Comparison of ENCODE assay signal across 28 cellular contexts in genomic region chr10:94093286-94093905, GRCh38.
DNase-seq lines count a peak whose midpoint lies in the region; ATAC-seq and TF ChIP-seq lines count a peak whose summit lies in the region.
"Had no signal": no experiment of that assay in that cellular context is flagged by ENCODE, and none has a peak within 500 bp of the region (broad histone marks: within the 10 kb centered on the region; RNA-seq: fewer than 3 reads in every experiment).

No MANE protein-coding gene starts in this region.

- H3K4me3 Mint-ChIP-seq in neural crest cell = no peak overlapping the region
- H3K4me3 Mint-ChIP-seq: activated CD4-positive, alpha-beta T cell treated with anti-CD3 and anti-CD28 coated beads, Interleukin-2, amount 10 ng/mL, durations not matched to agents 24 days and 14 days; effector memory CD8-positive, alpha-beta T cell; naive thymus-derived CD8-positive, alpha-beta T cell had no signal

- DNase-seq in AG10803 (ENCODE audit: low read depth) (peak; percentile 17), LHCN-M2 (ENCODE audit: low read depth) (peak; percentile 13), epithelial cell of esophagus (ENCODE audit: low read depth) (peak; percentile 31), neural crest cell (ENCODE audit: low read depth, low spot score) (no peak), mesenteric fat pad (ENCODE audit: low spot score) (no peak), KBM-7 (no peak), posterior vena cava (ENCODE audit: low spot score) (no peak)
- DNase-seq: activated CD4-positive, alpha-beta T cell treated with anti-CD3 and anti-CD28 coated beads, Interleukin-2, amount 10 ng/mL, durations not matched to agents 24 days and 14 days; activated gamma-delta T cell; activated T-cell treated with anti-CD3 and anti-CD28 coated beads, Interleukin-2, amount 50 U/mL, for 1 hour; colonic mucosa; effector memory CD8-positive, alpha-beta T cell; gastrocnemius medialis; GDM1; hippocampal formation; left ventricle myocardium superior; midbrain; MV-4-11; naive thymus-derived CD8-positive, alpha-beta T cell; NCI-H146; NCI-H510A; NK-92 treated with Interleukin-12 subunit alpha and Interleukin-12 subunit beta, amount 100 ng/mL, for 24 hours; retina; SHP77; T-helper 9 cell had no signal

- no peaks in the 10 kb centered on the region for H3K4me1 Mint-ChIP-seq in neural crest cell
- H3K4me1 Mint-ChIP-seq: activated CD4-positive, alpha-beta T cell treated with anti-CD3 and anti-CD28 coated beads, Interleukin-2, amount 10 ng/mL, durations not matched to agents 24 days and 14 days; naive thymus-derived CD8-positive, alpha-beta T cell had no signal

- ATAC-seq in HG02678 (IDR thresholded peaks at IDR 0.05; ENCODE audit: unreplicated experiment) = no peak
- ATAC-seq: effector memory CD8-positive, alpha-beta T cell; gastrocnemius medialis; left ventricle myocardium superior; naive thymus-derived CD8-positive, alpha-beta T cell had no signal

- no peaks in the 10 kb centered on the region for H3K9me3 Mint-ChIP-seq in neural crest cell
- H3K9me3 Mint-ChIP-seq: activated CD4-positive, alpha-beta T cell treated with anti-CD3 and anti-CD28 coated beads, Interleukin-2, amount 10 ng/mL, durations not matched to agents 24 days and 14 days; effector memory CD8-positive, alpha-beta T cell had no signal

- no peaks in the 10 kb centered on the region for H3K36me3 Mint-ChIP-seq in neural crest cell (ENCODE audit: low read depth)
- H3K36me3 Mint-ChIP-seq: naive thymus-derived CD8-positive, alpha-beta T cell had no signal

- H3K4me3 ChIP-seq in AG10803 (ENCODE audit: low read length) (no peak overlapping the region), epithelial cell of esophagus (ENCODE audit: low read length) (no peak overlapping the region)
- H3K4me3 ChIP-seq: BLaER1, colonic mucosa, gastrocnemius medialis, upper lobe of left lung had no signal

- peak overlapping the region; percentile 76 for H3K27ac Mint-ChIP-seq in neural crest cell (ENCODE audit: unreplicated experiment)
- H3K27ac Mint-ChIP-seq: activated CD4-positive, alpha-beta T cell treated with anti-CD3 and anti-CD28 coated beads, Interleukin-2, amount 10 ng/mL, durations not matched to agents 24 days and 14 days; effector memory CD8-positive, alpha-beta T cell; naive thymus-derived CD8-positive, alpha-beta T cell had no signal

- H3K27me3 Mint-ChIP-seq in neural crest cell (ENCODE audit: low read depth) = no peaks in the 10 kb centered on the region

- TF ChIP-seq CTCF in AG10803 (conservative IDR thresholded peaks at IDR 0.05; ENCODE audit: low read length) (no peak), epithelial cell of esophagus (IDR thresholded peaks at IDR 0.05; ENCODE audit: insufficient read depth, low read depth, low read length, missing control alignments) (no peak), neural crest cell (conservative IDR thresholded peaks at IDR 0.05) (no peak)

- intact Hi-C loops in posterior vena cava (cut with DNase I) = no loop called here

- in situ Hi-C loops in KBM-7 (cut with MboI; ENCODE audit: low pct_unique_long_range_greater_than_20kb, low sequenced_read_pairs) = no loop called here

Comparison
In these comparisons a context has a peak if more than half of its experiments do, and no peak if none do; other contexts are left out.
1. DNase-seq: peak in AG10803 (single experiment), LHCN-M2 (single experiment) and epithelial cell of esophagus (single experiment); none in neural crest cell (single experiment), mesenteric fat pad (single experiment), KBM-7 (single experiment) and posterior vena cava (single experiment).